ENCODE assay signal across 11 cellular contexts in the genomic region with DNA sequence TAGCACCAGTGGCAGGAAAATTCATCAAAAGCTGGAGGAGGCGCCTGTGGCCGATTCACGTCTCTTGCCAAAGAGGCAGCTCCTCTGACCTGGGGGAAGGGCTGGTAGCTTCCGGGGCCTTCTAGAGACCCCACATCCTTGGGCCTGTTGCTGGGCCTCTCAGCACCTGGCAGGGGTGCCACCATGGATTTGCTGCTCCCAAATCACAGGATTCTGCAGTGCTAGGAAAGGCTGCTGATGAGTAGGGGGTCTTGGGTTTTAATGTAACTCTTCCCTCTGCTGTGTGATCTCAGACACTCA. TPM values are rescaled to one million over a fixed set of nuclear protein-coding genes. Genes with fewer than 3 reads are reported as not detected.
"Had no signal": no experiment of that assay in that cellular context is flagged by ENCODE, and none has a peak within 500 bp of the region (broad histone marks: within the 10 kb centered on the region; RNA-seq: fewer than 3 reads in every experiment).

No MANE protein-coding gene starts in this region.

- H3K4me1 Mint-ChIP-seq: activated naive CD4-positive, alpha-beta T cell treated with anti-CD3 and anti-CD28 coated beads, Interleukin-2, amount 50 U/mL, for 24 hours had no signal

- H3K27ac ChIP-seq: cardiac muscle cell, esophagus muscularis mucosa, SK-N-MC, thoracic aorta had no signal

- H3K4me3 ChIP-seq: cardiac muscle cell, esophagus muscularis mucosa, SK-N-MC, smooth muscle cell, thoracic aorta had no signal

- H3K9me3 ChIP-seq: esophagus muscularis mucosa, thoracic aorta had no signal

- H3K27ac Mint-ChIP-seq: activated naive CD4-positive, alpha-beta T cell treated with anti-CD3 and anti-CD28 coated beads, Interleukin-2, amount 50 U/mL, for 24 hours; activated T-helper 17 cell treated with anti-CD3 and anti-CD28 coated beads, Interleukin-2, amount 50 U/mL, for 72 hours; progenitor cell of endocrine pancreas; stimulated activated naive CD8-positive, alpha-beta T cell treated with anti-CD3 and anti-CD28 coated beads, Interleukin-15, amount 100 ng/mL, for 72 hours had no signal

- H3K27me3 ChIP-seq: esophagus muscularis mucosa had no signal

- H3K27me3 Mint-ChIP-seq: activated naive CD4-positive, alpha-beta T cell treated with anti-CD3 and anti-CD28 coated beads, Interleukin-2, amount 50 U/mL, for 24 hours; activated T-helper 17 cell treated with anti-CD3 and anti-CD28 coated beads, Interleukin-2, amount 50 U/mL, for 72 hours; stimulated activated naive CD8-positive, alpha-beta T cell treated with anti-CD3 and anti-CD28 coated beads, Interleukin-15, amount 100 ng/mL, for 72 hours had no signal

- H3K9me3 Mint-ChIP-seq: activated naive CD4-positive, alpha-beta T cell treated with anti-CD3 and anti-CD28 coated beads, Interleukin-2, amount 50 U/mL, for 24 hours; activated T-helper 17 cell treated with anti-CD3 and anti-CD28 coated beads, Interleukin-2, amount 50 U/mL, for 72 hours; naive B cell; stimulated activated naive CD8-positive, alpha-beta T cell treated with anti-CD3 and anti-CD28 coated beads, Interleukin-15, amount 100 ng/mL, for 72 hours had no signal

- H3K4me3 Mint-ChIP-seq: activated naive CD4-positive, alpha-beta T cell treated with anti-CD3 and anti-CD28 coated beads, Interleukin-2, amount 50 U/mL, for 24 hours; activated T-helper 17 cell treated with anti-CD3 and anti-CD28 coated beads, Interleukin-2, amount 50 U/mL, for 72 hours; stimulated activated naive CD8-positive, alpha-beta T cell treated with anti-CD3 and anti-CD28 coated beads, Interleukin-15, amount 100 ng/mL, for 72 hours had no signal

- H3K36me3 ChIP-seq: cardiac muscle cell, esophagus muscularis mucosa, thoracic aorta had no signal

- H3K36me3 Mint-ChIP-seq: activated naive CD4-positive, alpha-beta T cell treated with anti-CD3 and anti-CD28 coated beads, Interleukin-2, amount 50 U/mL, for 24 hours; naive B cell had no signal

RNA-seq across cellular contexts. Expression of a gene that starts 56.3 kb away (rescaled TPM):
- total RNA-seq: lung microvascular endothelial cell, smooth muscle cell had no signal
